29 cellular contexts compared by ENCODE assay signal in genomic region chrX:34764842-34765241, GRCh38.
DNase-seq lines count a peak whose midpoint lies in the region; TF ChIP-seq lines count a peak whose summit lies in the region.
"Had no signal": no experiment of that assay in that cellular context is flagged by ENCODE, and none has a peak within 500 bp of the region (broad histone marks: within the 10 kb centered on the region; RNA-seq: fewer than 3 reads in every experiment).

No MANE protein-coding gene starts in this region.

- peak; percentile 57 for DNase-seq in HT-29 (ENCODE audit: low spot score)
- peak; percentile 49 for DNase-seq in NCI-H510A treated with DMSO at 0.1 percent for 48 hours (lab: John Stamatoyannopoulos, UW)
- peak; percentile 68 for DNase-seq in iPS DF 19.7 (ENCODE audit: low read depth, low spot score)
- DNase-seq in neural progenitor cell (ENCODE audit: low spot score) = peak; percentile 52
- no peak for DNase-seq in ecto neural progenitor cell (ENCODE audit: low spot score)
- DNase-seq in Caco-2 = no peak
- no peak for DNase-seq in GOT3 (lab: John Stamatoyannopoulos, UW)
- DNase-seq: activated CD4-positive, alpha-beta memory T cell treated with anti-CD3 and anti-CD28 coated beads, Interleukin-2, amount 10 ng/mL, durations not matched to agents 7 days and 5 days; activated CD4-positive, alpha-beta T cell treated with anti-CD3 and anti-CD28 coated beads for 1 hour; activated CD8-positive, alpha-beta memory T cell treated with anti-CD3 and anti-CD28 coated beads, Interleukin-2, amount 50 U/mL, for 48 hours; activated naive CD4-positive, alpha-beta T cell treated with anti-CD3 and anti-CD28 coated beads, Interleukin-2, amount 10 ng/mL, durations not matched to agents 7 days and 5 days; amniotic stem cell; DND-41; glutamatergic neuron; left lung; MV-4-11; naive B cell; NCI-H146; NCI-H2171; NCI-H524 treated with DMSO at 0.1 percent for 48 hours; nucleus accumbens; RPMI8226; stimulated activated CD4-positive, alpha-beta T cell treated with anti-CD3 and anti-CD28 coated beads, Interleukin-15, amount 100 ng/mL, for 24 hours; stimulated activated naive B cell treated with anti-CD40 and anti-IgM and Interleukin-4, amounts not matched to agents 10 μg/mL and 1 μg/mL and 100 μg/mL, for 72 hours; upper lobe of right lung had no signal

- peak overlapping the region; percentile 42 for H3K4me2 ChIP-seq in neural progenitor cell
- H3K4me2 ChIP-seq: BLaER1 treated with 17β-estradiol and CSF1 and Interleukin-3, amounts not matched to agents 10 nM and 100 nM had no signal

- H3K27me3 Mint-ChIP-seq in neural progenitor cell (ENCODE audit: insufficient read depth, low read depth) (no peaks in the 10 kb centered on the region), Caco-2 (ENCODE audit: insufficient read depth, unreplicated experiment) (no peaks in the 10 kb centered on the region)
- H3K27me3 Mint-ChIP-seq: activated CD4-positive, alpha-beta memory T cell treated with anti-CD3 and anti-CD28 coated beads, Interleukin-2, amount 10 ng/mL, durations not matched to agents 7 days and 5 days; activated naive CD4-positive, alpha-beta T cell treated with anti-CD3 and anti-CD28 coated beads, Interleukin-2, amount 10 ng/mL, durations not matched to agents 7 days and 5 days; naive B cell; stimulated activated naive B cell treated with anti-CD40 and anti-IgM and Interleukin-4, amounts not matched to agents 10 μg/mL and 1 μg/mL and 100 μg/mL, for 72 hours had no signal

- H3K79me2 ChIP-seq in neural progenitor cell (ENCODE audit: low read depth) = no peaks in the 10 kb centered on the region

- H3K4me3 Mint-ChIP-seq in neural progenitor cell = peak overlapping the region; percentile 3
- no peak overlapping the region for H3K4me3 Mint-ChIP-seq in Caco-2 (ENCODE audit: unreplicated experiment)
- H3K4me3 Mint-ChIP-seq: activated CD4-positive, alpha-beta memory T cell treated with anti-CD3 and anti-CD28 coated beads, Interleukin-2, amount 10 ng/mL, durations not matched to agents 7 days and 5 days; activated naive CD4-positive, alpha-beta T cell treated with anti-CD3 and anti-CD28 coated beads, Interleukin-2, amount 10 ng/mL, durations not matched to agents 7 days and 5 days; naive B cell; stimulated activated naive B cell treated with anti-CD40 and anti-IgM and Interleukin-4, amounts not matched to agents 10 μg/mL and 1 μg/mL and 100 μg/mL, for 72 hours had no signal

- no TSS peak for BruUV-seq in Caco-2 (replicated peaks; lab: Mats Ljungman, UMichigan)

- H3K27ac ChIP-seq in neural progenitor cell = no peak overlapping the region
- H3K27ac ChIP-seq: BLaER1 treated with 17β-estradiol and CSF1 and Interleukin-3, amounts not matched to agents 10 nM and 100 nM; left lung; prostate gland; SJSA1; suprapubic skin; upper lobe of right lung had no signal

- no peaks in the 10 kb centered on the region for H3K9me3 ChIP-seq in neural progenitor cell (ENCODE audit: low read depth)
- no peaks in the 10 kb centered on the region for H3K9me3 ChIP-seq in Caco-2
- H3K9me3 ChIP-seq: left lung, prostate gland, SJSA1, suprapubic skin, upper lobe of right lung had no signal

- no peaks in the 10 kb centered on the region for H3K27me3 ChIP-seq in neural progenitor cell
- no peaks in the 10 kb centered on the region for H3K27me3 ChIP-seq in Caco-2 (replicated peaks; ENCODE audit: control insufficient read depth, insufficient read depth, low read length)
- H3K27me3 ChIP-seq: left lung, SJSA1, suprapubic skin, upper lobe of right lung had no signal

- no peak overlapping the region for H3K9ac ChIP-seq in neural progenitor cell
- H3K9ac ChIP-seq: BLaER1 treated with 17β-estradiol and CSF1 and Interleukin-3, amounts not matched to agents 10 nM and 100 nM had no signal

- H3K36me3 ChIP-seq in neural progenitor cell = no peaks in the 10 kb centered on the region
- no peaks in the 10 kb centered on the region for H3K36me3 ChIP-seq in Caco-2 (ENCODE audit: control insufficient read depth, insufficient read depth, low read length)
- H3K36me3 ChIP-seq: BLaER1 treated with 17β-estradiol and CSF1 and Interleukin-3, amounts not matched to agents 10 nM and 100 nM; left lung; prostate gland; SJSA1; suprapubic skin; upper lobe of right lung had no signal

- H3K27ac Mint-ChIP-seq in neural progenitor cell (no peak overlapping the region), Caco-2 (ENCODE audit: unreplicated experiment) (no peak overlapping the region)
- H3K27ac Mint-ChIP-seq: activated CD4-positive, alpha-beta memory T cell treated with anti-CD3 and anti-CD28 coated beads, Interleukin-2, amount 10 ng/mL, durations not matched to agents 7 days and 5 days; activated naive CD4-positive, alpha-beta T cell treated with anti-CD3 and anti-CD28 coated beads, Interleukin-2, amount 10 ng/mL, durations not matched to agents 7 days and 5 days; naive B cell; stimulated activated naive B cell treated with anti-CD40 and anti-IgM and Interleukin-4, amounts not matched to agents 10 μg/mL and 1 μg/mL and 100 μg/mL, for 72 hours had no signal

- H4K20me1 ChIP-seq in neural progenitor cell (ENCODE audit: low read depth) = no peaks in the 10 kb centered on the region
- H4K20me1 ChIP-seq: BLaER1 treated with 17β-estradiol and CSF1 and Interleukin-3, amounts not matched to agents 10 nM and 100 nM had no signal

- POLR2A ChIA-PET in Caco-2 (lab: Charles Lee) = no interaction called here

- H3K4me1 ChIP-seq in neural progenitor cell (peaks cover 31% of the 10 kb centered on the region), Caco-2 (no peaks in the 10 kb centered on the region)
- H3K4me1 ChIP-seq: left lung, prostate gland, SJSA1, suprapubic skin, upper lobe of right lung had no signal

- no peaks in the 10 kb centered on the region for H3K36me3 Mint-ChIP-seq in neural progenitor cell
- no peaks in the 10 kb centered on the region for H3K36me3 Mint-ChIP-seq in Caco-2 (ENCODE audit: insufficient read depth, unreplicated experiment)
- H3K36me3 Mint-ChIP-seq: activated naive CD4-positive, alpha-beta T cell treated with anti-CD3 and anti-CD28 coated beads, Interleukin-2, amount 10 ng/mL, durations not matched to agents 7 days and 5 days; naive B cell; stimulated activated naive B cell treated with anti-CD40 and anti-IgM and Interleukin-4, amounts not matched to agents 10 μg/mL and 1 μg/mL and 100 μg/mL, for 72 hours had no signal

- intact Hi-C loops in Caco-2 (cut with micrococcal nuclease; ENCODE audit: unreplicated experiment) = no loop called here

- H2AFZ ChIP-seq in neural progenitor cell (replicated peaks) = no peak overlapping the region

- no peak overlapping the region for H3K4me3 ChIP-seq in neural progenitor cell
- H3K4me3 ChIP-seq in Caco-2 (ENCODE audit: low read depth, low read length) = no peak overlapping the region
- H3K4me3 ChIP-seq: BLaER1 treated with 17β-estradiol and CSF1 and Interleukin-3, amounts not matched to agents 10 nM and 100 nM; left lung; prostate gland; SJSA1; suprapubic skin; upper lobe of right lung had no signal

- peaks cover 3% of the 10 kb centered on the region for H3K9me3 Mint-ChIP-seq in neural progenitor cell
- no peaks in the 10 kb centered on the region for H3K9me3 Mint-ChIP-seq in Caco-2 (ENCODE audit: unreplicated experiment)
- H3K9me3 Mint-ChIP-seq: activated naive CD4-positive, alpha-beta T cell treated with anti-CD3 and anti-CD28 coated beads, Interleukin-2, amount 10 ng/mL, durations not matched to agents 7 days and 5 days had no signal

- no peak for TF ChIP-seq CTCF in neural progenitor cell (IDR thresholded peaks at IDR 0.05)
- no peak for TF ChIP-seq CTCF in Caco-2 (IDR thresholded peaks at IDR 0.05; ENCODE audit: insufficient read depth in 1 of 2, low read depth in 1 of 2, low read length in 1 of 2, severe bottlenecking in 1 of 2, unreplicated experiment in 1 of 2)

- peaks cover 14% of the 10 kb centered on the region for H3F3A ChIP-seq in neural progenitor cell (ENCODE audit: low read depth)

- CTCF ChIA-PET in Caco-2 (lab: Charles Lee) = no interaction called here

- H3K4me1 Mint-ChIP-seq in neural progenitor cell (peaks cover 28% of the 10 kb centered on the region), Caco-2 (ENCODE audit: low read depth, unreplicated experiment) (no peaks in the 10 kb centered on the region)
- H3K4me1 Mint-ChIP-seq: activated CD4-positive, alpha-beta memory T cell treated with anti-CD3 and anti-CD28 coated beads, Interleukin-2, amount 10 ng/mL, durations not matched to agents 7 days and 5 days; activated naive CD4-positive, alpha-beta T cell treated with anti-CD3 and anti-CD28 coated beads, Interleukin-2, amount 10 ng/mL, durations not matched to agents 7 days and 5 days; naive B cell; stimulated activated naive B cell treated with anti-CD40 and anti-IgM and Interleukin-4, amounts not matched to agents 10 μg/mL and 1 μg/mL and 100 μg/mL, for 72 hours had no signal

Comparison
In these comparisons a context has a peak if more than half of its experiments do, and no peak if none do; other contexts are left out.
1. DNase-seq: peak in HT-29 (single experiment), NCI-H510A treated with DMSO at 0.1 percent for 48 hours (single experiment), iPS DF 19.7 (single experiment) and neural progenitor cell (single experiment); none in ecto neural progenitor cell (single experiment), Caco-2 (0 of 2) and GOT3 (single experiment).